In genomic region chr2:9002313-9002636, GRCh38 we compare ENCODE assay signal across 10 cellular contexts. TPM values are rescaled to one million over a fixed set of nuclear protein-coding genes. Genes with fewer than 3 reads are reported as not detected.
DNase-seq lines count a peak whose midpoint lies in the region; ATAC-seq, FAIRE-seq and TF ChIP-seq lines count a peak whose summit lies in the region.
"Had no signal": no experiment of that assay in that cellular context is flagged by ENCODE, and none has a peak within 500 bp of the region (broad histone marks: within the 10 kb centered on the region; RNA-seq: fewer than 3 reads in every experiment).

No MANE protein-coding gene starts in this region.

- H3K4me1 ChIP-seq in keratinocyte (ENCODE audit: control insufficient read depth, extremely low read depth, insufficient read depth, low read length) (peaks cover 42% of the 10 kb centered on the region), tibial artery (peaks cover 0 to 31% (median 15%) of the 10 kb centered on the region in 4 donors)

- peaks cover 22% of the 10 kb centered on the region for H3K4me1 Mint-ChIP-seq in activated CD8-positive, alpha-beta T cell treated with anti-CD3 and anti-CD28 coated beads, Interleukin-2, amount 10 ng/mL, durations not matched to agents 7 days and 5 days (ENCODE audit: low read depth)
- peaks cover 6% of the 10 kb centered on the region for H3K4me1 Mint-ChIP-seq in activated CD8-positive, alpha-beta T cell treated with anti-CD3 and anti-CD28 coated beads for 36 hours (ENCODE audit: low read depth)

- DNase-seq in activated CD8-positive, alpha-beta T cell treated with anti-CD3 and anti-CD28 coated beads, Interleukin-2, amount 10 ng/mL, durations not matched to agents 7 days and 5 days, result no peak
- no peak for DNase-seq in activated CD8-positive, alpha-beta T cell treated with anti-CD3 and anti-CD28 coated beads for 36 hours
- DNase-seq in astrocyte of the cerebellum (ENCODE audit: low read depth), result no peak
- DNase-seq in keratinocyte (ENCODE audit: low read depth, low spot score), result no peak
- no peak for DNase-seq in tibial artery
- DNase-seq: NCI-H1092 had no signal

- peaks cover 2% of the 10 kb centered on the region for H3K9me1 ChIP-seq in keratinocyte (ENCODE audit: control insufficient read depth, extremely low read depth, insufficient read depth, low read length)

- H3K36me3 ChIP-seq in keratinocyte (ENCODE audit: control insufficient read depth in 2 of 2, extremely low read depth in 1 of 2, insufficient read depth in 2 of 2, low read length in 2 of 2), result no peaks in the 10 kb centered on the region
- H3K36me3 ChIP-seq in tibial artery, result no peaks in the 10 kb centered on the region

- dilution Hi-C loops in keratinocyte (cut with MboI; ENCODE audit: extremely low pct_ligation_motif_present, low sequenced_read_pairs), result no loop called here

- CTCF ChIA-PET in activated CD8-positive, alpha-beta T cell treated with anti-CD3 and anti-CD28 coated beads, Interleukin-2, amount 10 ng/mL, durations not matched to agents 7 days and 5 days (lab: Charles Lee), result no interaction called here
- CTCF ChIA-PET in activated CD8-positive, alpha-beta T cell treated with anti-CD3 and anti-CD28 coated beads for 36 hours (lab: Charles Lee), result no interaction called here

- no peak overlapping the region for H2AFZ ChIP-seq in keratinocyte (ENCODE audit: control insufficient read depth, low read length)

- peak overlapping the region; percentile 82 for H3K9ac ChIP-seq in keratinocyte (ENCODE audit: control insufficient read depth, extremely low read depth, insufficient read depth, low read length)

- no peak for TF ChIP-seq CTCF in activated CD8-positive, alpha-beta T cell treated with anti-CD3 and anti-CD28 coated beads for 36 hours (IDR thresholded peaks at IDR 0.05)
- TF ChIP-seq CTCF in astrocyte of the cerebellum (IDR thresholded peaks at IDR 0.05; ENCODE audit: low read depth, low read length, missing control alignments) (no peak), keratinocyte (optimal IDR thresholded peaks at IDR 0.05 in 1 of 3, IDR thresholded peaks at IDR 0.05 in 1 of 3, conservative IDR thresholded peaks at IDR 0.05 in 1 of 3; ENCODE audit: extremely low read depth in 1 of 3, insufficient read depth in 2 of 3, low read length in 3 of 3) (no peak), tibial artery (IDR thresholded peaks at IDR 0.05) (no peak)

- H3K4me2 ChIP-seq in keratinocyte (ENCODE audit: control insufficient read depth, extremely low read depth, insufficient read depth, low read depth, low read length), result peak overlapping the region; percentile 88

- H4K20me1 ChIP-seq in keratinocyte (ENCODE audit: control insufficient read depth, extremely low read depth, insufficient read depth, low read length), result peaks cover 4% of the 10 kb centered on the region

- H3K27me3 ChIP-seq in keratinocyte (ENCODE audit: control insufficient read depth, extremely low read depth, insufficient read depth, low read length) (no peaks in the 10 kb centered on the region), tibial artery (no peaks in the 10 kb centered on the region)

- no peaks in the 10 kb centered on the region for H3K9me3 Mint-ChIP-seq in activated CD8-positive, alpha-beta T cell treated with anti-CD3 and anti-CD28 coated beads, Interleukin-2, amount 10 ng/mL, durations not matched to agents 7 days and 5 days (ENCODE audit: insufficient read depth)
- no peaks in the 10 kb centered on the region for H3K9me3 Mint-ChIP-seq in activated CD8-positive, alpha-beta T cell treated with anti-CD3 and anti-CD28 coated beads for 36 hours

- H3K4me3 ChIP-seq in astrocyte of the cerebellum (ENCODE audit: low read depth, low read length), result peak overlapping the region; percentile 71
- H3K4me3 ChIP-seq in keratinocyte (ENCODE audit: control insufficient read depth in 2 of 3, extremely low read depth in 1 of 3, insufficient read depth in 2 of 3, low read depth in 1 of 3, low read length in 3 of 3), result peak overlapping the region; percentile 78 to 88 (median 83)
- peak overlapping the region; percentile 66 to 82 for H3K4me3 ChIP-seq in tibial artery

- H3K4me3 Mint-ChIP-seq in activated CD8-positive, alpha-beta T cell treated with anti-CD3 and anti-CD28 coated beads, Interleukin-2, amount 10 ng/mL, durations not matched to agents 7 days and 5 days, result peak overlapping the region; percentile 69
- no peak overlapping the region for H3K4me3 Mint-ChIP-seq in activated CD8-positive, alpha-beta T cell treated with anti-CD3 and anti-CD28 coated beads for 36 hours

- no peak for ATAC-seq in activated CD8-positive, alpha-beta T cell treated with anti-CD3 and anti-CD28 coated beads, Interleukin-2, amount 10 ng/mL, durations not matched to agents 7 days and 5 days
- ATAC-seq in activated CD8-positive, alpha-beta T cell treated with anti-CD3 and anti-CD28 coated beads for 36 hours, result no peak
- ATAC-seq in HG02973 (IDR thresholded peaks at IDR 0.05; ENCODE audit: unreplicated experiment) (no peak), HG03175 (IDR thresholded peaks at IDR 0.05; ENCODE audit: unreplicated experiment) (no peak), GM19023 (IDR thresholded peaks at IDR 0.05; ENCODE audit: unreplicated experiment) (no peak)

- POLR2A ChIA-PET in activated CD8-positive, alpha-beta T cell treated with anti-CD3 and anti-CD28 coated beads, Interleukin-2, amount 10 ng/mL, durations not matched to agents 7 days and 5 days (lab: Charles Lee), result no interaction called here
- POLR2A ChIA-PET in activated CD8-positive, alpha-beta T cell treated with anti-CD3 and anti-CD28 coated beads for 36 hours (lab: Charles Lee), result no interaction called here

- in situ Hi-C loops in astrocyte of the cerebellum (cut with HindIII; ENCODE audit: low sequenced_read_pairs), result no loop called here

- no peak for FAIRE-seq in keratinocyte (lab: Jason Lieb, UNC)
- FAIRE-seq: TTC549 had no signal

- H3K27me3 Mint-ChIP-seq in activated CD8-positive, alpha-beta T cell treated with anti-CD3 and anti-CD28 coated beads, Interleukin-2, amount 10 ng/mL, durations not matched to agents 7 days and 5 days (ENCODE audit: low read depth), result peaks cover 22% of the 10 kb centered on the region
- peaks cover 6% of the 10 kb centered on the region for H3K27me3 Mint-ChIP-seq in activated CD8-positive, alpha-beta T cell treated with anti-CD3 and anti-CD28 coated beads for 36 hours

- no peaks in the 10 kb centered on the region for H3K9me3 ChIP-seq in keratinocyte (ENCODE audit: control insufficient read depth, low read depth, low read length)
- H3K9me3 ChIP-seq in tibial artery, result no peaks in the 10 kb centered on the region

- H3K27ac Mint-ChIP-seq in activated CD8-positive, alpha-beta T cell treated with anti-CD3 and anti-CD28 coated beads, Interleukin-2, amount 10 ng/mL, durations not matched to agents 7 days and 5 days, result no peak overlapping the region
- H3K27ac Mint-ChIP-seq in activated CD8-positive, alpha-beta T cell treated with anti-CD3 and anti-CD28 coated beads for 36 hours, result no peak overlapping the region

- H3K27ac ChIP-seq in keratinocyte (ENCODE audit: control insufficient read depth, insufficient read depth, low read length) (peak overlapping the region; percentile 70), tibial artery (no peak overlapping the region)

- H3K36me3 Mint-ChIP-seq in activated CD8-positive, alpha-beta T cell treated with anti-CD3 and anti-CD28 coated beads, Interleukin-2, amount 10 ng/mL, durations not matched to agents 7 days and 5 days (ENCODE audit: low read depth), result peaks cover 2% of the 10 kb centered on the region
- no peaks in the 10 kb centered on the region for H3K36me3 Mint-ChIP-seq in activated CD8-positive, alpha-beta T cell treated with anti-CD3 and anti-CD28 coated beads for 36 hours (ENCODE audit: low read depth)

- H3K79me2 ChIP-seq in keratinocyte (ENCODE audit: control insufficient read depth, insufficient read depth, low read length), result peaks cover 59% of the 10 kb centered on the region

- intact Hi-C loops in activated CD8-positive, alpha-beta T cell treated with anti-CD3 and anti-CD28 coated beads for 36 hours (cut with micrococcal nuclease), result no loop called here
- intact Hi-C loops in tibial artery (cut with DNase I; ENCODE audit: low total_unique reads), result loop anchor here (5.0 kb wide), 1 partner anchor 165 kb away; the partner anchor contains the start of gene KIDINS220

RNA-seq across cellular contexts. Expression of gene MBOAT2, which starts 1.2 kb away (rescaled TPM):
- total RNA-seq in activated CD8-positive, alpha-beta T cell treated with anti-CD3 and anti-CD28 coated beads, Interleukin-2, amount 10 ng/mL, durations not matched to agents 7 days and 5 days, result 1 to 10 TPM; 6.3 to 6.5 TPM
- total RNA-seq in activated CD8-positive, alpha-beta T cell treated with anti-CD3 and anti-CD28 coated beads for 36 hours, result 1 to 10 TPM; 2.9 to 3.0 TPM
- polyA plus RNA-seq in keratinocyte, result 64.2 to 121 TPM (median 79.7 TPM) in 3 replicates
- polyA plus RNA-seq in keratinocyte (2011; ENCODE audit: low read depth), result 36.1 TPM
- 28.2 and 52.9 TPM in 2 replicates for polyA plus RNA-seq in keratinocyte (2011; cell fraction: cytosol; rRNA removed)
- 118 and 141 TPM in 2 replicates for polyA plus RNA-seq in keratinocyte (2011; cell fraction: nucleus; rRNA removed)
- 53.7 and 67.9 TPM in 2 replicates for polyA plus RNA-seq in keratinocyte (2012; ENCODE audit: low replicate concordance)
- polyA minus RNA-seq in keratinocyte, result 57.4 to 143 TPM (median 59.2 TPM) in 3 replicates
- 15.0 TPM for polyA minus RNA-seq in keratinocyte (2011; cell fraction: cytosol; rRNA and poly(A)+ RNA removed)
- polyA minus RNA-seq in keratinocyte (2011; cell fraction: nucleus; rRNA and poly(A)+ RNA removed), result 39.1 and 116 TPM in 2 replicates
